Comparison of ENCODE assay signal across 21 cellular contexts in the genomic region with DNA sequence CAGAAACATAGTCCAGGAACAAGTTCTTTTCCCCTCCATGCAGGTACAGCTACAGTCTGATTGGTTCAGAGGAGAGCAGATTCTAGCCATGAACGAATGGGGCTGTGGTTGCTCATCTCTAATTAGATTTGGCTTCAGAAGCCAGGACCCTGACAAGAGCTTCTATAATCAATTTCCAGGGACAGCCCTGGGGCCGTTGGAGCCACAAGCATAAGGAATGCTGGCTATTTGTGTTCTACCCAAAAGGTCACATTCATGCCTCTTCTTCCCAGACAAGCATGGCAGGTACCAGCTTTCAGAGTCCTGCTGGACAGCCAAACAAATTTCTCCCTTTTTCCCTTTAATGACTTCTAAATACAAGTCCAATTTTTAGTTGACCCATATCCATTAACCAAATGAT.
"Had no signal": no experiment of that assay in that cellular context is flagged by ENCODE, and none has a peak within 500 bp of the region (broad histone marks: within the 10 kb centered on the region; RNA-seq: fewer than 3 reads in every experiment).

No MANE protein-coding gene starts in this region.

- H3K27me3 ChIP-seq: breast epithelium had no signal

- H3K27ac ChIP-seq: breast epithelium, thoracic aorta had no signal

- ATAC-seq: activated CD8-positive, alpha-beta T cell treated with anti-CD3 and anti-CD28 coated beads for 36 hours; activated T-cell treated with anti-CD3 and anti-CD28 coated beads, Interleukin-2, amount 50 U/mL, for 4 hours; activated T-helper 17 cell treated with anti-CD3 and anti-CD28 coated beads, Interleukin-2, amount 50 U/mL, for 72 hours; esophagus mucosa; naive thymus-derived CD8-positive, alpha-beta T cell; sciatic nerve; stimulated activated effector memory CD8-positive, alpha-beta T cell treated with anti-CD3 and anti-CD28 coated beads, Interleukin-12 subunit alpha, Interleukin-12 subunit beta, amount 100 ng/mL, for 72 hours; WTC11 had no signal

- H3K4me1 ChIP-seq: breast epithelium had no signal

- H3K4me3 ChIP-seq: breast epithelium, thoracic aorta had no signal

- H3K9me3 ChIP-seq: breast epithelium, thoracic aorta had no signal

- H3K36me3 ChIP-seq: breast epithelium, thoracic aorta had no signal

- DNase-seq: activated CD4-positive, alpha-beta T cell treated with anti-CD3 and anti-CD28 coated beads, Interleukin-2, amount 50 U/mL, for 1 hour; activated CD8-positive, alpha-beta T cell treated with anti-CD3 and anti-CD28 coated beads for 36 hours; activated gamma-delta T cell treated with Interleukin-2 at 50 U/mL for 16 hours; activated naive CD4-positive, alpha-beta T cell treated with anti-CD3 and anti-CD28 coated beads, Interleukin-2, amount 50 U/mL, for 16 hours; activated T-cell treated with anti-CD3 and anti-CD28 coated beads, Interleukin-2, amount 50 U/mL, for 4 hours; amniotic stem cell; central memory CD4-positive, alpha-beta T cell; endodermal cell; head of caudate nucleus; hypothalamus; immature natural killer cell; naive thymus-derived CD8-positive, alpha-beta T cell; small intestine; stimulated activated CD4-positive, alpha-beta T cell treated with anti-CD3 and anti-CD28 coated beads, Interleukin-4, amount 100 ng/mL, for 24 hours had no signal
